ENCODE assay signal across 8 cellular contexts in the genomic region with DNA sequence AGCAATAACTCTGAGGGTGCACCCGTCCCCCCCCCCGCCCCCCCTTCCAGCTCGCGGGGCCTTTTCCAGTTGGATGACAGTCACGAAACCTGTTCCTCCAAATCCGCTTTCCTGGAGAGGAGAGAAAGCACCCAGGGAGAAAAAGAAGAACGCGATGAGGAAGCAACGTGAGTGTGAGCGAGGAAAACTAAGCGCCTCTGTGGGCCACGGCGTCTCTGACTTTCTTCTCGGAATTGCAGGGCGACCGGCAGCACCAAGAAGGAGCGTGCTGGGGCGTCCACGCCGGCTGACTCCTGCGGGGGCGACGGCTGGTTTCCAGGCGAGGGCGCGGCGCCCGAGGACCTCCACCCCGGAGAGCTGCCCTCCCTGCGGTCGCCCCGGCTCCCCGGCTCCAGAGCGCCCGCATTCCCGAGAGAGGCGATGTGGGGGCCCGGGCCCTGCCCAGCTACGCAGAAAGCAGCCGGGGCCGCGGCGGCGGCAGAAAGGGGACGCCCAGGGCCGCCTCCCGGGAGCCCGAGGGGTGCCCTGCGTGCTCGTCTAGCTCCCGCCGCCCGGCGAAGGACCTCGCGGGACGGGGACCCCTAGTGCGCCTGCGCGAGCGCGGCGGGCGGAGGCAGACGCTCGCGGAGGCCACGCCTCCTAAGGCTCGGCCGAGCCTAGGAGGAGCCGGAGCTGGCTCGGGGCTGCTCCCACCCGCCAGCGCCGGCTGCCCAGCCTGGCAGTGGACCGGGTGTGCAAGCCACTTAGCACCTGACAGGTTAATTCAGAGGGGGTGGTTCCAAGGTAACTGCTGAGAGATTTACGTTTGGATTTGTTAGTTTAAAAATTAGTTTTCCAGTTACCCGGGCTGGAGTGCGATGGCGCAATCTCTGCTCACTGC. TPM values are rescaled to one million over a fixed set of nuclear protein-coding genes. Genes with fewer than 3 reads are reported as not detected.
DNase-seq lines count a peak whose midpoint lies in the region; ATAC-seq, FAIRE-seq and TF ChIP-seq lines count a peak whose summit lies in the region.

No MANE protein-coding gene starts in this region.

- ATAC-seq in stimulated activated naive CD8-positive, alpha-beta T cell treated with anti-CD3 and anti-CD28 coated beads, Interleukin-15, Interleukin-2, amounts not matched to agents 100 U/mL and 50 U/mL, for 24 hours: peak; percentile 77

- peaks cover 31% of the 10 kb centered on the region for H3K4me1 Mint-ChIP-seq in nephron progenitor cell

- no peaks in the 10 kb centered on the region for H3K9me3 Mint-ChIP-seq in nephron progenitor cell

- POLR2A ChIA-PET in RWPE1 (lab: Yijun Ruan, JAX; ENCODE audit: low non-redundant PET): no interaction called here

- H3K4me3 ChIP-seq in fibroblast of the aortic adventitia (ENCODE audit: low read depth, low read length): peak overlapping the region; percentile 72

- no peak for FAIRE-seq in H54 (lab: Jason Lieb, UNC)

- CTCF ChIA-PET in RWPE1 (lab: Yijun Ruan, JAX): interaction anchor here (0.6 to 2.1 kb wide), 6 partner anchors 177 to 1195 kb away, joined by 3 to 8 read pairs (median 4); no protein-coding TSS in a partner anchor

- TF ChIP-seq CTCF in RWPE1 (conservative IDR thresholded peaks at IDR 0.05; ENCODE audit: low read depth) (no peak), fibroblast of the aortic adventitia (IDR thresholded peaks at IDR 0.05; ENCODE audit: insufficient read depth, low read length) (no peak), nephron progenitor cell (IDR thresholded peaks at IDR 0.05) (no peak)

- peak; percentile 68 for TF ChIP-seq POLR2A in H54 (IDR thresholded peaks at IDR 0.05; ENCODE audit: low read depth, low read length)

- DNase-seq in EH (ENCODE audit: low read depth) (peak; percentile 83), H54 (ENCODE audit: insufficient read length, low spot score) (peak; percentile 98), LoVo (ENCODE audit: low spot score) (peak; percentile 93), RWPE1 (ENCODE audit: low spot score) (peak; percentile 98), fibroblast of the aortic adventitia (ENCODE audit: low read depth) (peak; percentile 72), nephron progenitor cell (peak; percentile 87)
- peak; percentile 81 for DNase-seq in activated T-helper 9 cell treated with anti-CD3 and anti-CD28 coated beads, Interleukin-2, amount 50 U/mL, for 16 hours (ENCODE audit: low read depth)
- DNase-seq in stimulated activated naive CD8-positive, alpha-beta T cell treated with anti-CD3 and anti-CD28 coated beads, Interleukin-15, Interleukin-2, amounts not matched to agents 100 U/mL and 50 U/mL, for 24 hours: peak; percentile 89

- no peak overlapping the region for H3K27ac ChIP-seq in RWPE1

- H3K36me3 Mint-ChIP-seq in nephron progenitor cell (ENCODE audit: low read depth): no peaks in the 10 kb centered on the region

- H3K27me3 Mint-ChIP-seq in nephron progenitor cell (ENCODE audit: low read depth, poor library complexity): peaks cover 71% of the 10 kb centered on the region

- H3K4me3 Mint-ChIP-seq in nephron progenitor cell: peak overlapping the region; percentile 81

- H3K27ac Mint-ChIP-seq in nephron progenitor cell: no peak overlapping the region

RNA-seq across cellular contexts. Expression of a gene that starts 15.3 kb away (rescaled TPM):
- not detected in 2 replicates for total RNA-seq in fibroblast of the aortic adventitia (ENCODE audit: low replicate concordance)

RNA-seq across cellular contexts. Expression of a gene that starts 20.9 kb away (rescaled TPM):
- total RNA-seq in fibroblast of the aortic adventitia (ENCODE audit: low replicate concordance): 13.2 and 48.4 TPM in 2 replicates

RNA-seq across cellular contexts. Expression of a gene that starts 43.8 kb away (rescaled TPM):
- total RNA-seq in fibroblast of the aortic adventitia (ENCODE audit: low replicate concordance): 383 and 640 TPM in 2 replicates
